In genomic region chr3:39289107-39289506, GRCh38 we compare ENCODE assay signal across 17 cellular contexts. TPM values are rescaled to one million over a fixed set of nuclear protein-coding genes. Genes with fewer than 3 reads are reported as not detected.
"Had no signal": no experiment of that assay in that cellular context is flagged by ENCODE, and none has a peak within 500 bp of the region (broad histone marks: within the 10 kb centered on the region; RNA-seq: fewer than 3 reads in every experiment).

No MANE protein-coding gene starts in this region.

- H3K27ac Mint-ChIP-seq: activated T-cell treated with anti-CD3 and anti-CD28 coated beads, Interleukin-2, amount 50 U/mL, for 72 hours had no signal

- H3K27ac ChIP-seq: adrenal gland, breast epithelium, pancreas, thoracic aorta had no signal

- DNase-seq: activated CD4-positive, alpha-beta T cell treated with anti-CD3 and anti-CD28 coated beads, Interleukin-2, amount 50 U/mL, for 4 hours; activated gamma-delta T cell treated with Interleukin-2 at 50 U/mL for 16 hours had no signal

- H3K9me3 ChIP-seq: adrenal gland, breast epithelium, gastrocnemius medialis, pancreas, thoracic aorta, upper lobe of right lung had no signal

- H3K4me3 ChIP-seq: adrenal gland, breast epithelium, coronary artery, gastrocnemius medialis, pancreas, skin epidermis, thoracic aorta, upper lobe of right lung had no signal

- H3K36me3 Mint-ChIP-seq: activated naive CD4-positive, alpha-beta T cell treated with anti-CD3 and anti-CD28 coated beads, Interleukin-2, amount 50 U/mL, for 72 hours had no signal

- H3K9me3 Mint-ChIP-seq: activated naive CD4-positive, alpha-beta T cell treated with anti-CD3 and anti-CD28 coated beads, Interleukin-2, amount 50 U/mL, for 72 hours; activated T-cell treated with anti-CD3 and anti-CD28 coated beads, Interleukin-2, amount 50 U/mL, for 72 hours had no signal

- H3K27me3 ChIP-seq: adrenal gland, breast epithelium, gastrocnemius medialis, pancreas, upper lobe of right lung had no signal

- H3K4me1 ChIP-seq: adrenal gland, breast epithelium, upper lobe of right lung had no signal

- H3K4me3 Mint-ChIP-seq: activated T-cell treated with anti-CD3 and anti-CD28 coated beads, Interleukin-2, amount 50 U/mL, for 72 hours had no signal

- H3K36me3 ChIP-seq: adrenal gland, breast epithelium, gastrocnemius medialis, pancreas, thoracic aorta, upper lobe of right lung had no signal

RNA-seq across cellular contexts. Expression of gene CX3CR1, which starts 9.3 kb away (rescaled TPM):
- total RNA-seq: kidney epithelial cell, myocyte, pulmonary artery endothelial cell had no signal

RNA-seq across cellular contexts. Expression of gene CCR8, which starts 40.4 kb away (rescaled TPM):
- total RNA-seq: adrenal gland, astrocyte, breast epithelium, gastrocnemius medialis, kidney epithelial cell, left ventricle myocardium superior, myocyte, pancreas, pulmonary artery endothelial cell, thoracic aorta, upper lobe of right lung had no signal
- polyA plus RNA-seq: adrenal gland, pancreas had no signal
